In genomic region chr3:53129344-53129743, GRCh38 we compare ENCODE assay signal across 8 cellular contexts. TPM values are rescaled to one million over a fixed set of nuclear protein-coding genes. Genes with fewer than 3 reads are reported as not detected.
A peak's percentile ranks its signal among the peaks of the same experiment; 100 is the strongest.
DNase-seq lines count a peak whose midpoint lies in the region; ATAC-seq and TF ChIP-seq lines count a peak whose summit lies in the region.

No MANE protein-coding gene starts in this region.

- H3K36me3 Mint-ChIP-seq in CD8-positive, alpha-beta T cell: peaks cover 32% of the 10 kb centered on the region

- H3K4me3 ChIP-seq in CD8-positive, alpha-beta T cell (ENCODE audit: low read depth, low read length): peak overlapping the region; percentile 93
- peak overlapping the region; percentile 77 for H3K4me3 ChIP-seq in OCI-LY3 (ENCODE audit: low read length)
- peak overlapping the region; percentile 90 for H3K4me3 ChIP-seq in endocrine pancreas (ENCODE audit: control insufficient read depth, insufficient read depth, low read length)
- peak overlapping the region in 1 of 2 donors; percentile 76 for H3K4me3 ChIP-seq in neuronal stem cell (ENCODE audit: low read length in 2 of 2)

- H2BK5ac ChIP-seq in neuronal stem cell (ENCODE audit: low read length): no peak overlapping the region

- CTCF ChIA-PET in CD8-positive, alpha-beta T cell (lab: Charles Lee): interaction anchor here (0.5 to 2.9 kb wide), 4 partner anchors 9 to 137 kb away, joined by 3 to 14 read pairs (median 6); no protein-coding TSS in a partner anchor

- H4K20me1 ChIP-seq in OCI-LY3 (ENCODE audit: insufficient read depth, low read length): no peaks in the 10 kb centered on the region

- no peaks in the 10 kb centered on the region for H3K9me3 ChIP-seq in CD8-positive, alpha-beta T cell (ENCODE audit: low read length)
- H3K9me3 ChIP-seq in OCI-LY3 (ENCODE audit: insufficient read depth, low read length) (no peaks in the 10 kb centered on the region), endocrine pancreas (ENCODE audit: control insufficient read depth, low read length) (no peaks in the 10 kb centered on the region), neuronal stem cell (replicated peaks in 1 of 2; ENCODE audit: control insufficient read depth in 2 of 2, insufficient read depth in 1 of 2, low read depth in 1 of 2, low read length in 2 of 2) (no peaks in the 10 kb centered on the region)

- H3K79me1 ChIP-seq in neuronal stem cell (ENCODE audit: low read depth, low read length): peaks cover 6% of the 10 kb centered on the region

- peak overlapping the region; percentile 77 for H3K9ac ChIP-seq in OCI-LY3 (ENCODE audit: low read length)
- peak overlapping the region; percentile 73 for H3K9ac ChIP-seq in endocrine pancreas (ENCODE audit: control insufficient read depth, insufficient read depth, low read length)
- H3K9ac ChIP-seq in neuronal stem cell (ENCODE audit: low read depth, low read length, poor library complexity): no peak overlapping the region

- peaks cover 21% of the 10 kb centered on the region for H3K4me1 ChIP-seq in CD8-positive, alpha-beta T cell (ENCODE audit: insufficient read depth, low read length)
- H3K4me1 ChIP-seq in OCI-LY3 (ENCODE audit: low read length) (peaks cover 16% of the 10 kb centered on the region), endocrine pancreas (ENCODE audit: control insufficient read depth, insufficient read depth, low read length) (peaks cover 3% of the 10 kb centered on the region), neuronal stem cell (ENCODE audit: control insufficient read depth in 2 of 2, insufficient read depth in 1 of 2, low read depth in 1 of 2, low read length in 2 of 2) (peaks cover 0 to 5% of the 10 kb centered on the region in 2 donors)

- no peak overlapping the region for H3K18ac ChIP-seq in neuronal stem cell (ENCODE audit: low read length)

- H3K4me2 ChIP-seq in OCI-LY3 (ENCODE audit: low read length): peak overlapping the region; percentile 84
- peak overlapping the region; percentile 78 for H3K4me2 ChIP-seq in neuronal stem cell (ENCODE audit: insufficient read depth, low read length, poor library complexity, severe bottlenecking)

- H2BK15ac ChIP-seq in neuronal stem cell (ENCODE audit: low read length): no peak overlapping the region

- H3K27ac Mint-ChIP-seq in CD8-positive, alpha-beta T cell: peak overlapping the region; percentile 99

- H4K91ac ChIP-seq in neuronal stem cell (ENCODE audit: low read depth, low read length, poor library complexity): no peak overlapping the region

- H2BK12ac ChIP-seq in neuronal stem cell (ENCODE audit: low read length): no peak overlapping the region

- H3K79me2 ChIP-seq in OCI-LY3 (ENCODE audit: low read length): peaks cover 23% of the 10 kb centered on the region

- H2AFZ ChIP-seq in OCI-LY3 (ENCODE audit: low read depth, low read length): no peak overlapping the region
- H2AFZ ChIP-seq in neuronal stem cell (ENCODE audit: low read length): peak overlapping the region; percentile 81

- no peak for ATAC-seq in CD8-positive, alpha-beta T cell
- no peak for ATAC-seq in GM21360 (IDR thresholded peaks at IDR 0.05; ENCODE audit: unreplicated experiment)

- no peak overlapping the region for H4K8ac ChIP-seq in neuronal stem cell (ENCODE audit: low read depth, low read length)

- no peak for TF ChIP-seq CTCF in CD8-positive, alpha-beta T cell (IDR thresholded peaks at IDR 0.05)
- TF ChIP-seq CTCF in OCI-LY3 (IDR thresholded peaks at IDR 0.05; ENCODE audit: low read depth, low read length): no peak

- H3K4ac ChIP-seq in neuronal stem cell (ENCODE audit: low read length): no peak overlapping the region

- no peak overlapping the region for H3K14ac ChIP-seq in neuronal stem cell (ENCODE audit: low read length)

- POLR2A ChIA-PET in CD8-positive, alpha-beta T cell (lab: Charles Lee): no interaction called here

- no peak overlapping the region for H3K23ac ChIP-seq in neuronal stem cell (ENCODE audit: low read depth, low read length, poor library complexity)

- peak overlapping the region; percentile 89 for H3K27ac ChIP-seq in CD8-positive, alpha-beta T cell (ENCODE audit: low read depth, low read length)
- no peak overlapping the region for H3K27ac ChIP-seq in OCI-LY3 (ENCODE audit: low read length)
- no peak overlapping the region for H3K27ac ChIP-seq in neuronal stem cell (replicated peaks; ENCODE audit: low read length)

- DNase-seq in CD8-positive, alpha-beta T cell: no peak
- no peak for DNase-seq in neuronal stem cell (ENCODE audit: low spot score)
- no peak for DNase-seq in HK-2 (ENCODE audit: unreplicated experiment)
- no peak for DNase-seq in activated gamma-delta T cell treated with Interleukin-2 at 50 U/mL for 16 hours
- no peak for DNase-seq in HCEC 1CT

- no peaks in the 10 kb centered on the region for H3K27me3 Mint-ChIP-seq in CD8-positive, alpha-beta T cell (ENCODE audit: low read depth)

- H2BK120ac ChIP-seq in neuronal stem cell (ENCODE audit: low read depth, low read length): no peak overlapping the region

- H2AK5ac ChIP-seq in neuronal stem cell (ENCODE audit: low read depth, low read length): no peak overlapping the region

- intact Hi-C loops in CD8-positive, alpha-beta T cell (cut with DNase I, micrococcal nuclease): no loop called here

- peaks cover 11% of the 10 kb centered on the region for H3K36me3 ChIP-seq in CD8-positive, alpha-beta T cell (ENCODE audit: insufficient read depth, low read length)
- H3K36me3 ChIP-seq in OCI-LY3 (replicated peaks; ENCODE audit: low read depth, low read length): peaks cover 18% of the 10 kb centered on the region
- no peaks in the 10 kb centered on the region for H3K36me3 ChIP-seq in endocrine pancreas (ENCODE audit: control insufficient read depth, insufficient read depth, low read length)
- peaks cover 10 to 24% of the 10 kb centered on the region in 2 donors for H3K36me3 ChIP-seq in neuronal stem cell (replicated peaks in 1 of 2; ENCODE audit: control insufficient read depth in 2 of 2, insufficient read depth in 2 of 2, low read length in 2 of 2)

- peak overlapping the region; percentile 91 for H3K4me3 Mint-ChIP-seq in CD8-positive, alpha-beta T cell

- peaks cover 37% of the 10 kb centered on the region for H3K4me1 Mint-ChIP-seq in CD8-positive, alpha-beta T cell (ENCODE audit: low read depth)

- no peaks in the 10 kb centered on the region for H3K27me3 ChIP-seq in CD8-positive, alpha-beta T cell (ENCODE audit: insufficient read depth, low read length)
- no peaks in the 10 kb centered on the region for H3K27me3 ChIP-seq in OCI-LY3 (ENCODE audit: low read depth, low read length)
- no peaks in the 10 kb centered on the region for H3K27me3 ChIP-seq in endocrine pancreas (ENCODE audit: control insufficient read depth, insufficient read depth, low read length)
- no peaks in the 10 kb centered on the region for H3K27me3 ChIP-seq in neuronal stem cell (ENCODE audit: control insufficient read depth in 3 of 3, insufficient read depth in 3 of 3, low read depth in 1 of 3, low read length in 3 of 3)

- H3K9me3 Mint-ChIP-seq in CD8-positive, alpha-beta T cell: no peaks in the 10 kb centered on the region

- WGBS in neuronal stem cell (ENCODE audit: extremely low coverage in 2 of 2, insufficient read length in 2 of 2, insufficient replicate concordance in 1 of 2), 2 donors: no CpG with 5 or more reads among the region's 3 CpGs

RNA-seq across cellular contexts. Expression of gene RFT1, which starts 0.9 kb away (rescaled TPM):
- 1 to 10 TPM; 6.6 to 7.0 TPM for total RNA-seq in CD8-positive, alpha-beta T cell
- 9.3 TPM for polyA plus RNA-seq in neuronal stem cell (2013, experiment 1 of 2)
- 9.6 TPM for polyA plus RNA-seq in neuronal stem cell (2013, experiment 2 of 2)

RNA-seq across cellular contexts. Expression of gene PRKCD, which starts 31.7 kb away (rescaled TPM):
- 10 to 100 TPM; 19.6 to 20.7 TPM for total RNA-seq in CD8-positive, alpha-beta T cell
- polyA plus RNA-seq in neuronal stem cell (2013, experiment 1 of 2): 7.8 TPM
- 7.9 TPM for polyA plus RNA-seq in neuronal stem cell (2013, experiment 2 of 2)
